10 cellular contexts compared by ENCODE assay signal in genomic region chr5:76145945-76146344, GRCh38.
A peak's percentile ranks its signal among the peaks of the same experiment; 100 is the strongest.
DNase-seq lines count a peak whose midpoint lies in the region; ATAC-seq and TF ChIP-seq lines count a peak whose summit lies in the region.
"Had no signal": no experiment of that assay in that cellular context is flagged by ENCODE, and none has a peak within 500 bp of the region (broad histone marks: within the 10 kb centered on the region; RNA-seq: fewer than 3 reads in every experiment).

No MANE protein-coding gene starts in this region.

- no peak overlapping the region for H3K27ac ChIP-seq in CD4-positive, CD25-positive, alpha-beta regulatory T cell (ENCODE audit: insufficient read depth, low read length, poor library complexity, severe bottlenecking)
- no peak overlapping the region for H3K27ac ChIP-seq in prostate gland
- H3K27ac ChIP-seq: ovary had no signal

- H3K27me3 ChIP-seq in CD4-positive, CD25-positive, alpha-beta regulatory T cell (ENCODE audit: control insufficient read depth, insufficient read depth, low read length), result peaks cover 2% of the 10 kb centered on the region
- H3K27me3 ChIP-seq in GM06990 (replicated peaks; ENCODE audit: control insufficient read depth, insufficient read depth, low read length), result no peaks in the 10 kb centered on the region
- H3K27me3 ChIP-seq in NT2/D1 (ENCODE audit: insufficient read depth, insufficient read length), result no peaks in the 10 kb centered on the region
- no peaks in the 10 kb centered on the region for H3K27me3 ChIP-seq in prostate gland (replicated peaks; ENCODE audit: insufficient read depth)
- H3K27me3 ChIP-seq: ovary had no signal

- H3K36me3 ChIP-seq in CD4-positive, CD25-positive, alpha-beta regulatory T cell (ENCODE audit: control insufficient read depth, insufficient read depth, low read length), result no peaks in the 10 kb centered on the region
- H3K36me3 ChIP-seq in GM06990 (ENCODE audit: control insufficient read depth, insufficient read depth, low read length) (no peaks in the 10 kb centered on the region), NT2/D1 (ENCODE audit: insufficient read depth, insufficient read length, low read length) (no peaks in the 10 kb centered on the region), prostate gland (no peaks in the 10 kb centered on the region)
- H3K36me3 ChIP-seq: ovary had no signal

- peak in 1 of 2 donors; percentile 31 for ATAC-seq in CD4-positive, CD25-positive, alpha-beta regulatory T cell (ENCODE audit: low read depth in 2 of 2)
- ATAC-seq in HG03571 (IDR thresholded peaks at IDR 0.05; ENCODE audit: unreplicated experiment), result no peak

- H3K4me3 ChIP-seq in CD4-positive, CD25-positive, alpha-beta regulatory T cell (ENCODE audit: low read depth, low read length), result no peak overlapping the region
- no peak overlapping the region for H3K4me3 ChIP-seq in GM06990 (replicated peaks; ENCODE audit: low read depth, low read length)
- H3K4me3 ChIP-seq in NT2/D1 (ENCODE audit: insufficient read length, low read depth), result no peak overlapping the region
- H3K4me3 ChIP-seq in epithelial cell of esophagus (ENCODE audit: low read length), result no peak overlapping the region
- no peak overlapping the region for H3K4me3 ChIP-seq in prostate gland
- H3K4me3 ChIP-seq: ovary had no signal

- no peaks in the 10 kb centered on the region for H3K9me3 ChIP-seq in CD4-positive, CD25-positive, alpha-beta regulatory T cell (ENCODE audit: control insufficient read depth in 2 of 2, low read length in 2 of 2)
- H3K9me3 ChIP-seq in NT2/D1 (ENCODE audit: insufficient read depth, low read length), result no peaks in the 10 kb centered on the region
- H3K9me3 ChIP-seq in prostate gland, result no peaks in the 10 kb centered on the region
- H3K9me3 ChIP-seq: ovary had no signal

- H3K4me1 ChIP-seq in CD4-positive, CD25-positive, alpha-beta regulatory T cell (ENCODE audit: control insufficient read depth, insufficient read depth, low read length, poor library complexity, severe bottlenecking), result no peaks in the 10 kb centered on the region
- H3K4me1 ChIP-seq in NT2/D1 (ENCODE audit: insufficient read depth, insufficient read length) (no peaks in the 10 kb centered on the region), prostate gland (replicated peaks) (no peaks in the 10 kb centered on the region)

- no peak for TF ChIP-seq POLR2A in prostate gland (IDR thresholded peaks at IDR 0.05)

- TF ChIP-seq CTCF in GM06990 (IDR thresholded peaks at IDR 0.05; ENCODE audit: insufficient read depth, low read length, poor library complexity, severe bottlenecking), result peak; percentile 64
- peak; percentile 35 for TF ChIP-seq CTCF in epithelial cell of esophagus (IDR thresholded peaks at IDR 0.05; ENCODE audit: insufficient read depth, low read depth, low read length, missing control alignments)
- no peak for TF ChIP-seq CTCF in prostate gland (IDR thresholded peaks at IDR 0.05)

- H3K4me3 Mint-ChIP-seq in CD4-positive, CD25-positive, alpha-beta regulatory T cell, result no peak overlapping the region

- no peaks in the 10 kb centered on the region for H3K4me1 Mint-ChIP-seq in CD4-positive, CD25-positive, alpha-beta regulatory T cell

- peaks cover 0 to under 1% (median 0%) of the 10 kb centered on the region in 7 donors for H3K9me3 Mint-ChIP-seq in CD4-positive, CD25-positive, alpha-beta regulatory T cell

- peak in 2 of 3 donors; percentile 1 to 59 for DNase-seq in CD4-positive, CD25-positive, alpha-beta regulatory T cell
- no peak for DNase-seq in GM06990 (ENCODE audit: extremely low read depth, insufficient read length)
- peak; percentile 30 for DNase-seq in NT2/D1 (ENCODE audit: low read depth, low spot score)
- DNase-seq in epithelial cell of esophagus (ENCODE audit: low read depth), result peak; percentile 41
- DNase-seq in T1000 (lab: John Stamatoyannopoulos, UW), result no peak
- DNase-seq in activated CD4-positive, CD25-positive, alpha-beta regulatory T cell (lab: John Stamatoyannopoulos, UW), result no peak
- no peak for DNase-seq in prostate gland (ENCODE audit: low spot score)
- DNase-seq: NCI-H1930, ovary had no signal

- no peaks in the 10 kb centered on the region for H3K36me3 Mint-ChIP-seq in CD4-positive, CD25-positive, alpha-beta regulatory T cell

- no peak overlapping the region for H3K9ac ChIP-seq in NT2/D1 (ENCODE audit: insufficient read length, low read depth)

- intact Hi-C loops in prostate gland (cut with DNase I), result no loop called here

- 69% methylated on average over 5 of the region's 5 CpGs for WGBS in prostate gland

- no peak overlapping the region for H3K27ac Mint-ChIP-seq in CD4-positive, CD25-positive, alpha-beta regulatory T cell

- peaks cover 19% of the 10 kb centered on the region for H3K27me3 Mint-ChIP-seq in CD4-positive, CD25-positive, alpha-beta regulatory T cell

Comparison
In these comparisons a context has a peak if more than half of its experiments do, and no peak if none do; other contexts are left out.
1. DNase-seq: peak in CD4-positive, CD25-positive, alpha-beta regulatory T cell (2 of 3), NT2/D1 (single experiment) and epithelial cell of esophagus (single experiment); none in GM06990 (single experiment), T1000 (single experiment), activated CD4-positive, CD25-positive, alpha-beta regulatory T cell (0 of 4) and prostate gland (single experiment).
2. CTCF ChIP-seq: peak in GM06990 (single experiment) and epithelial cell of esophagus (single experiment); none in prostate gland (0 of 4).